In the genomic region with DNA sequence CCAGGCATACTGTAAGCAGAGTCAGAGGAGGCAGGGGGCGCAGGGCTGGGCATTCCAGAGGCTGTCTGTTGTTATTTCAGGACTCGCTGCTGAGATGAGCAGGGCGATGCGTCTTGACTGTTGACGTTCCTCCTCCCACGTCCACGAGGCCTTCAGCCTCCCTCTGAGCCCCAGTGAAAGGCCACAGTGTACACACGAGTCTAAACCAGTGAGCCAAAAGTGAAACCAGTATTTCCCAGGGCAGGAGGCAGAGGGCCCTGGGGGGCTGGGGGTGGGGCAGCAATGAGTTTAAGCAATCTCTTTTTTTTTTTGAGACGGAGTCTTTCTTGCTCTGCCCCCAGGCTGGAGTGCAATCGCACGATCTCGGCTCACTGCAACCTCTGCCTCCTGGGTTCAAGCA, we compare ENCODE assay signal across 14 cellular contexts. TPM values are rescaled to one million over a fixed set of nuclear protein-coding genes. Genes with fewer than 3 reads are reported as not detected.
DNase-seq lines count a peak whose midpoint lies in the region; ATAC-seq, FAIRE-seq and TF ChIP-seq lines count a peak whose summit lies in the region.
"Had no signal": no experiment of that assay in that cellular context is flagged by ENCODE, and none has a peak within 500 bp of the region (broad histone marks: within the 10 kb centered on the region; RNA-seq: fewer than 3 reads in every experiment).

No MANE protein-coding gene starts in this region.

- TF ChIP-seq POLR2A in GM12891 (IDR thresholded peaks at IDR 0.05; ENCODE audit: low read depth, low read length): no peak

- intact Hi-C loops in left ventricle myocardium superior (cut with micrococcal nuclease) (no loop called here), sciatic nerve (cut with DNase I) (no loop called here)

- peak; percentile 23 for DNase-seq in GM12891 (ENCODE audit: insufficient read length, low spot score)
- peak; percentile 92 for DNase-seq in amniotic epithelial cell (ENCODE audit: low read depth)
- DNase-seq in left ventricle myocardium superior: peak; percentile 78
- no peak for DNase-seq in sciatic nerve (ENCODE audit: low spot score)
- DNase-seq in A172 (ENCODE audit: low spot score): no peak
- DNase-seq: activated CD8-positive, alpha-beta memory T cell treated with anti-CD3 and anti-CD28 coated beads, Interleukin-2, amount 50 U/mL, for 48 hours; CD4-positive, CD25-positive, alpha-beta regulatory T cell; NCI-H187 treated with DMSO at 0.1 percent for 48 hours; pancreas had no signal

- ATAC-seq in left ventricle myocardium superior: peak; percentile 44
- peak; percentile 75 for ATAC-seq in sciatic nerve
- no peak for ATAC-seq in HG03354 (IDR thresholded peaks at IDR 0.05; ENCODE audit: poor library complexity, severe bottlenecking, unreplicated experiment)
- ATAC-seq in HG02610 (IDR thresholded peaks at IDR 0.05; ENCODE audit: unreplicated experiment): no peak
- ATAC-seq in HG03175 (IDR thresholded peaks at IDR 0.05; ENCODE audit: unreplicated experiment): no peak

- no peak for FAIRE-seq in GM12891 (lab: Jason Lieb, UNC)
- FAIRE-seq: endometrium, pancreas had no signal

TF ChIP-seq in GM12891, 5 proteins besides CTCF, POLR2A, EP300 and RAD21:
- no peak for TF ChIP-seq SPI1 (IDR thresholded peaks at IDR 0.05; ENCODE audit: low read depth, low read length)
- TF ChIP-seq TAF1 (IDR thresholded peaks at IDR 0.05; ENCODE audit: low read depth, low read length): no peak
- TF ChIP-seq POU2F2 (IDR thresholded peaks at IDR 0.05; ENCODE audit: low read depth, low read length): no peak
- TF ChIP-seq PAX5 (IDR thresholded peaks at IDR 0.05; ENCODE audit: insufficient read depth, low read length, severe bottlenecking): no peak
- no peak for TF ChIP-seq POLR2AphosphoS5 (IDR thresholded peaks at IDR 0.05; ENCODE audit: low read depth, low read length)

RNA-seq across cellular contexts. Expression of a gene that starts 21.5 kb away (rescaled TPM):
- polyA plus RNA-seq in GM12891 (2012; ENCODE audit: low read depth, missing spikeins): not detected
- 47.4 TPM for total RNA-seq in left ventricle myocardium superior
- total RNA-seq in sciatic nerve: 1.6 TPM
- total RNA-seq in A172 (2014; rRNA removed; shearing (Covaris generic)): 0.34 and 1.8 TPM in 2 replicates
- total RNA-seq: CD4-positive, CD25-positive, alpha-beta regulatory T cell had no signal
- polyA plus RNA-seq: CD4-positive, CD25-positive, alpha-beta regulatory T cell had no signal

RNA-seq across cellular contexts. Expression of a gene that starts 35.7 kb away (rescaled TPM):
- 0.24 TPM for polyA plus RNA-seq in GM12891 (2012; ENCODE audit: low read depth, missing spikeins)
- 4.5 TPM for total RNA-seq in left ventricle myocardium superior
- total RNA-seq in sciatic nerve: 0.45 TPM
- not detected in 2 replicates for total RNA-seq in A172 (2014; rRNA removed; shearing (Covaris generic))
- total RNA-seq: CD4-positive, CD25-positive, alpha-beta regulatory T cell; kidney epithelial cell; pancreas had no signal
- polyA plus RNA-seq: CD4-positive, CD25-positive, alpha-beta regulatory T cell had no signal

RNA-seq across cellular contexts. Expression of a gene that starts 45.4 kb away (rescaled TPM):
- not detected for polyA plus RNA-seq in GM12891 (2012; ENCODE audit: low read depth, missing spikeins)
- total RNA-seq in left ventricle myocardium superior (0.22 TPM), sciatic nerve (not detected)
- not detected in 2 replicates for total RNA-seq in A172 (2014; rRNA removed; shearing (Covaris generic))
- total RNA-seq: CD4-positive, CD25-positive, alpha-beta regulatory T cell had no signal
- polyA plus RNA-seq: CD4-positive, CD25-positive, alpha-beta regulatory T cell had no signal

RNA-seq across cellular contexts. Expression of a gene that starts 50.6 kb away (rescaled TPM):
- 41.7 TPM for polyA plus RNA-seq in GM12891 (2012; ENCODE audit: low read depth, missing spikeins)
- total RNA-seq in left ventricle myocardium superior (18.5 TPM), sciatic nerve (45.1 TPM)
- total RNA-seq in A172 (2014; rRNA removed; shearing (Covaris generic)): 59.0 and 63.5 TPM in 2 replicates

Comparison
In these comparisons a context has a peak if more than half of its experiments do, and no peak if none do; other contexts are left out.
1. DNase-seq: peak in GM12891 (single experiment), amniotic epithelial cell (single experiment) and left ventricle myocardium superior (single experiment); none in sciatic nerve (single experiment) and A172 (single experiment).
2. ATAC-seq: peak in left ventricle myocardium superior (single experiment) and sciatic nerve (single experiment); none in HG03354 (single experiment), HG02610 (single experiment) and HG03175 (single experiment).
3. RNA of a gene that starts 21.5 kb away (total RNA-seq): 47.4 TPM in left ventricle myocardium superior (single experiment); 0.34 to 1.8 TPM in A172 and 1.6 TPM in sciatic nerve (single experiment); every median in the first group is over 10 times any median in the second.